25 cellular contexts compared by ENCODE assay signal in the genomic region with DNA sequence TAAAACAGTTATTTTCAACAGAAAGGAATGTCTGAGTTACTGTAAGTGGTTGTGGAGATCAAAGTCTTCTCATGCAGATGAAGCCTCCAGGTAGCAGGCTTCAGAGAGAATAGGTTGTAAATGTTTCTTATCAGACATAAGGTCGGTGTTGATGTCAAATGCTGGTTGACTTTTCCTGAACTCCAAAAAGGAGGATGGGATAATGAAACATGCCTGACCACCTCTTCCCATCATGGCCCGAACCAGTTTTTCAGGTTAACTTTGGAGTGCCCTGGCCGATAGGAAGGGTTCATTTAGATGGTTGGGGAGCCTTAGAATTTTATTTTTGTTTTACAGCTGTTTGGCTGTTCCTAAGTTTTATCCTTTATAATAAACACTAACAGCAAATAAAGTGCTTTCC.
"Had no signal": no experiment of that assay in that cellular context is flagged by ENCODE, and none has a peak within 500 bp of the region (broad histone marks: within the 10 kb centered on the region; RNA-seq: fewer than 3 reads in every experiment).

No MANE protein-coding gene starts in this region.

- H3K27me3 ChIP-seq: esophagus squamous epithelium, gastroesophageal sphincter, neutrophil, sigmoid colon, stomach, transverse colon had no signal

- H3K36me3 Mint-ChIP-seq: immature natural killer cell; naive thymus-derived CD4-positive, alpha-beta T cell had no signal

- H3K4me1 Mint-ChIP-seq: immature natural killer cell; naive thymus-derived CD4-positive, alpha-beta T cell had no signal

- H3K27ac ChIP-seq: esophagus squamous epithelium, gastroesophageal sphincter, neutrophil, sigmoid colon, skin epidermis, stomach, thoracic aorta, transverse colon had no signal

- H3K9me3 ChIP-seq: esophagus squamous epithelium, neutrophil, transverse colon had no signal

- H3K4me3 Mint-ChIP-seq: dendritic cell treated with granulocyte-macrophage colony-stimulating factor and Interleukin-4, amounts not matched to agents 40 ng/mL and 50 ng/mL, for 4 days; effector memory CD8-positive, alpha-beta T cell; immature natural killer cell; naive thymus-derived CD4-positive, alpha-beta T cell had no signal

- H3K36me3 ChIP-seq: esophagus squamous epithelium, gastroesophageal sphincter, neutrophil, sigmoid colon, stomach, thoracic aorta, transverse colon had no signal

- H3K4me3 ChIP-seq: esophagus squamous epithelium, gastroesophageal sphincter, lung, sigmoid colon, skin epidermis, stomach, thoracic aorta, transverse colon had no signal

- ATAC-seq: effector memory CD8-positive, alpha-beta T cell; gastroesophageal sphincter; left cardiac atrium; left ventricle myocardium superior; naive thymus-derived CD4-positive, alpha-beta T cell had no signal

- H3K27me3 Mint-ChIP-seq: dendritic cell treated with granulocyte-macrophage colony-stimulating factor and Interleukin-4, amounts not matched to agents 40 ng/mL and 50 ng/mL, for 4 days; effector memory CD8-positive, alpha-beta T cell had no signal

- H3K4me1 ChIP-seq: gastroesophageal sphincter, sigmoid colon, stomach, transverse colon had no signal

- FAIRE-seq: colon, kidney, urothelium cell line had no signal

- H3K27ac Mint-ChIP-seq: dendritic cell treated with granulocyte-macrophage colony-stimulating factor and Interleukin-4, amounts not matched to agents 40 ng/mL and 50 ng/mL, for 4 days; effector memory CD8-positive, alpha-beta T cell; immature natural killer cell; naive thymus-derived CD4-positive, alpha-beta T cell had no signal

- DNase-seq: effector memory CD8-positive, alpha-beta T cell; esophagus squamous epithelium; foreskin fibroblast; immature natural killer cell; kidney; left cardiac atrium; left ventricle myocardium superior; mesenchymal stem cell; naive thymus-derived CD4-positive, alpha-beta T cell; posterior cingulate gyrus; sigmoid colon; stimulated activated CD4-positive, alpha-beta T cell treated with anti-CD3 and anti-CD28 coated beads, Interleukin-2, amount 100 ng/mL, for 24 hours; stimulated activated CD4-positive, alpha-beta T cell treated with anti-CD3 and anti-CD28 coated beads, Interleukin-4, amount 100 ng/mL, for 4 hours; stimulated activated naive CD4-positive, alpha-beta T cell; stomach; substantia nigra; transverse colon had no signal
